Comparison of ENCODE assay signal across 12 cellular contexts in genomic region chrX:65866146-65866545, GRCh38.
A peak's percentile ranks its signal among the peaks of the same experiment; 100 is the strongest.
DNase-seq lines count a peak whose midpoint lies in the region; ATAC-seq and TF ChIP-seq lines count a peak whose summit lies in the region.
"Had no signal": no experiment of that assay in that cellular context is flagged by ENCODE, and none has a peak within 500 bp of the region (broad histone marks: within the 10 kb centered on the region; RNA-seq: fewer than 3 reads in every experiment).

No MANE protein-coding gene starts in this region.

- H3K27ac Mint-ChIP-seq in activated CD4-positive, alpha-beta memory T cell treated with anti-CD3 and anti-CD28 coated beads, Interleukin-2, amount 10 ng/mL, durations not matched to agents 7 days and 5 days, result peak overlapping the region; percentile 75

- peaks cover 4% of the 10 kb centered on the region for H3K36me3 Mint-ChIP-seq in activated CD4-positive, alpha-beta memory T cell treated with anti-CD3 and anti-CD28 coated beads, Interleukin-2, amount 10 ng/mL, durations not matched to agents 7 days and 5 days (ENCODE audit: low read depth)

- H3K79me1 ChIP-seq in mesenchymal stem cell (replicated peaks; ENCODE audit: low read length, poor library complexity, severe bottlenecking), result no peaks in the 10 kb centered on the region

- POLR2A ChIA-PET in activated CD4-positive, alpha-beta memory T cell treated with anti-CD3 and anti-CD28 coated beads, Interleukin-2, amount 10 ng/mL, durations not matched to agents 7 days and 5 days (lab: Charles Lee), result interaction anchor here (0.6 kb wide), 1 partner anchor 44 kb away, joined by 3 read pairs; no protein-coding TSS in a partner anchor

- H3K9me2 ChIP-seq in hepatocyte (replicated peaks; ENCODE audit: insufficient read depth), result no peaks in the 10 kb centered on the region

- DNase-seq in DND-41 (peak; percentile 15), hepatocyte (ENCODE audit: low spot score) (no peak), NCI-H345 treated with DMSO at 0.1 percent for 48 hours (lab: John Stamatoyannopoulos, UW; ENCODE audit: unreplicated experiment) (no peak), mesenchymal stem cell (no peak)
- peak; percentile 46 for DNase-seq in activated CD4-positive, alpha-beta memory T cell treated with anti-CD3 and anti-CD28 coated beads, Interleukin-2, amount 10 ng/mL, durations not matched to agents 7 days and 5 days
- DNase-seq in activated T-cell treated with anti-CD3 and anti-CD28 coated beads, Interleukin-2, amount 50 U/mL, for 48 hours, result no peak
- DNase-seq: KG1 had no signal

- no peak overlapping the region for H4K91ac ChIP-seq in mesenchymal stem cell (ENCODE audit: low read length)

- H4K8ac ChIP-seq in mesenchymal stem cell (ENCODE audit: low read length), result no peak overlapping the region

- CTCF ChIA-PET in activated CD4-positive, alpha-beta memory T cell treated with anti-CD3 and anti-CD28 coated beads, Interleukin-2, amount 10 ng/mL, durations not matched to agents 7 days and 5 days (lab: Charles Lee), result no interaction called here

- no peak overlapping the region for H2BK120ac ChIP-seq in mesenchymal stem cell (ENCODE audit: low read depth, low read length)

- no peak overlapping the region for H2BK12ac ChIP-seq in mesenchymal stem cell (ENCODE audit: low read length in 2 of 2)

- TF ChIP-seq CTCF in DND-41 (IDR thresholded peaks at IDR 0.05; ENCODE audit: borderline replicate concordance, extremely low read depth, low read length, poor library complexity, severe bottlenecking), result no peak
- TF ChIP-seq CTCF in hepatocyte (IDR thresholded peaks at IDR 0.05; ENCODE audit: poor library complexity), result no peak

- no peak overlapping the region for H2AFZ ChIP-seq in DND-41 (ENCODE audit: low read depth, low read length)
- H2AFZ ChIP-seq in hepatocyte, result no peak overlapping the region
- no peak overlapping the region for H2AFZ ChIP-seq in mesenchymal stem cell (ENCODE audit: low read depth, low read length)

- H3K9me3 Mint-ChIP-seq in activated CD4-positive, alpha-beta memory T cell treated with anti-CD3 and anti-CD28 coated beads, Interleukin-2, amount 10 ng/mL, durations not matched to agents 7 days and 5 days, result no peaks in the 10 kb centered on the region

- H3K9me3 ChIP-seq in DND-41 (ENCODE audit: insufficient read depth, low read length, severe bottlenecking) (no peaks in the 10 kb centered on the region), hepatocyte (ENCODE audit: low read depth) (no peaks in the 10 kb centered on the region), mesenchymal stem cell (ENCODE audit: control insufficient read depth, low read length) (no peaks in the 10 kb centered on the region)

- no peak overlapping the region for H2AK5ac ChIP-seq in mesenchymal stem cell (ENCODE audit: low read length, severe bottlenecking)

- no peak overlapping the region for H3K4me3 ChIP-seq in DND-41 (ENCODE audit: low read depth in 1 of 2, low read length in 2 of 2)
- no peak overlapping the region for H3K4me3 ChIP-seq in hepatocyte
- no peak overlapping the region for H3K4me3 ChIP-seq in mesenchymal stem cell (ENCODE audit: insufficient read depth in 1 of 2, low read depth in 1 of 2, low read length in 2 of 2)
- H3K4me3 ChIP-seq: cardiac muscle cell had no signal

- no peak overlapping the region for H3K23ac ChIP-seq in mesenchymal stem cell (ENCODE audit: low read length in 2 of 2)

- H2BK5ac ChIP-seq in mesenchymal stem cell (ENCODE audit: low read depth, low read length, poor library complexity, severe bottlenecking), result no peak overlapping the region

- H4K20me1 ChIP-seq in DND-41 (ENCODE audit: insufficient read depth, low read length) (no peaks in the 10 kb centered on the region), hepatocyte (ENCODE audit: insufficient read depth, poor library complexity, severe bottlenecking) (no peaks in the 10 kb centered on the region)

- H3K18ac ChIP-seq in mesenchymal stem cell (ENCODE audit: low read depth in 1 of 2, low read length in 2 of 2), result no peak overlapping the region

- H3K4me2 ChIP-seq in DND-41 (ENCODE audit: insufficient read depth, low read length) (no peak overlapping the region), hepatocyte (no peak overlapping the region), mesenchymal stem cell (ENCODE audit: low read length, poor library complexity, severe bottlenecking) (no peak overlapping the region)

- no peak overlapping the region for H3K14ac ChIP-seq in mesenchymal stem cell (ENCODE audit: low read length in 2 of 2)

- peaks cover 57% of the 10 kb centered on the region for H3K4me1 Mint-ChIP-seq in activated CD4-positive, alpha-beta memory T cell treated with anti-CD3 and anti-CD28 coated beads, Interleukin-2, amount 10 ng/mL, durations not matched to agents 7 days and 5 days

- no peaks in the 10 kb centered on the region for H3K27me3 Mint-ChIP-seq in activated CD4-positive, alpha-beta memory T cell treated with anti-CD3 and anti-CD28 coated beads, Interleukin-2, amount 10 ng/mL, durations not matched to agents 7 days and 5 days

- H3K4me1 ChIP-seq in DND-41 (ENCODE audit: insufficient read depth, low read length), result peaks cover 25% of the 10 kb centered on the region
- H3K4me1 ChIP-seq in hepatocyte (ENCODE audit: insufficient read depth), result no peaks in the 10 kb centered on the region
- no peaks in the 10 kb centered on the region for H3K4me1 ChIP-seq in mesenchymal stem cell (ENCODE audit: control insufficient read depth, insufficient read depth, low read depth, low read length)

- no peak overlapping the region for H3K4ac ChIP-seq in mesenchymal stem cell (ENCODE audit: low read depth in 1 of 2, low read length in 2 of 2)

- no peak overlapping the region for H2BK15ac ChIP-seq in mesenchymal stem cell (ENCODE audit: low read depth, poor library complexity, severe bottlenecking)

- H3K9ac ChIP-seq in DND-41 (ENCODE audit: low read depth, low read length) (no peak overlapping the region), mesenchymal stem cell (ENCODE audit: low read length) (no peak overlapping the region)

- H3K27me3 ChIP-seq in DND-41 (ENCODE audit: insufficient read depth, low read length, poor library complexity) (no peaks in the 10 kb centered on the region), hepatocyte (no peaks in the 10 kb centered on the region), mesenchymal stem cell (ENCODE audit: control insufficient read depth in 1 of 2, insufficient read depth in 1 of 2, low read length in 2 of 2) (peaks cover 0 to 14% of the 10 kb centered on the region in 2 experiments)
- H3K27me3 ChIP-seq: cardiac muscle cell had no signal

- H3K27ac ChIP-seq in DND-41 (ENCODE audit: low read length), result 0 out of 2 replicates have a peak overlapping the region, but pooled peaks have one; percentile 4
- H3K27ac ChIP-seq in hepatocyte, result no peak overlapping the region
- no peak overlapping the region for H3K27ac ChIP-seq in mesenchymal stem cell (ENCODE audit: low read length, poor library complexity, severe bottlenecking)
- H3K27ac ChIP-seq: cardiac muscle cell, VCaP had no signal

- H3K79me2 ChIP-seq in DND-41 (ENCODE audit: insufficient read depth, low read length) (no peaks in the 10 kb centered on the region), hepatocyte (no peaks in the 10 kb centered on the region)

- H3K36me3 ChIP-seq in DND-41 (ENCODE audit: insufficient read depth, low read length) (no peaks in the 10 kb centered on the region), hepatocyte (replicated peaks; ENCODE audit: insufficient read depth, low read depth) (no peaks in the 10 kb centered on the region), mesenchymal stem cell (ENCODE audit: control insufficient read depth in 1 of 2, insufficient read depth in 2 of 2, low read depth in 1 of 2, low read length in 2 of 2) (no peaks in the 10 kb centered on the region)
- H3K36me3 ChIP-seq: cardiac muscle cell had no signal

- no peak overlapping the region for H3K4me3 Mint-ChIP-seq in activated CD4-positive, alpha-beta memory T cell treated with anti-CD3 and anti-CD28 coated beads, Interleukin-2, amount 10 ng/mL, durations not matched to agents 7 days and 5 days
- H3K4me3 Mint-ChIP-seq: nephron had no signal

- ATAC-seq in DND-41 (ENCODE audit: insufficient read depth, low read depth), result peak; percentile 75
- peak; percentile 91 for ATAC-seq in GM18907 (IDR thresholded peaks at IDR 0.05; ENCODE audit: unreplicated experiment)
- peak; percentile 90 for ATAC-seq in HG02981 (IDR thresholded peaks at IDR 0.05; ENCODE audit: unreplicated experiment)

Comparison
In these comparisons a context has a peak if more than half of its experiments do, and no peak if none do; other contexts are left out.
1. DNase-seq: peak in DND-41 (single experiment) and activated CD4-positive, alpha-beta memory T cell treated with anti-CD3 and anti-CD28 coated beads, Interleukin-2, amount 10 ng/mL, durations not matched to agents 7 days and 5 days (single experiment); none in hepatocyte (single experiment), NCI-H345 treated with DMSO at 0.1 percent for 48 hours (single experiment), mesenchymal stem cell (single experiment) and activated T-cell treated with anti-CD3 and anti-CD28 coated beads, Interleukin-2, amount 50 U/mL, for 48 hours (0 of 2).
2. Peak in every context shown above with its lines, with median percentiles within 50 percentile points of each other: ATAC-seq.